In genomic region chr9:131396626-131397025, GRCh38 we compare ENCODE assay signal across 8 cellular contexts. TPM values are rescaled to one million over a fixed set of nuclear protein-coding genes. Genes with fewer than 3 reads are reported as not detected.
A peak's percentile ranks its signal among the peaks of the same experiment; 100 is the strongest.
DNase-seq lines count a peak whose midpoint lies in the region; ATAC-seq and TF ChIP-seq lines count a peak whose summit lies in the region.

No MANE protein-coding gene starts in this region.

- TF ChIP-seq EP300 in upper lobe of left lung (IDR thresholded peaks at IDR 0.05): no peak

- TF ChIP-seq POLR2A in upper lobe of left lung (IDR thresholded peaks at IDR 0.05): no peak

- no peaks in the 10 kb centered on the region for H3K27me3 ChIP-seq in lung (ENCODE audit: control insufficient read depth, insufficient read depth)
- H3K27me3 ChIP-seq in upper lobe of left lung: no peaks in the 10 kb centered on the region

- peak overlapping the region; percentile 30 for H3K4me3 ChIP-seq in astrocyte of the spinal cord (ENCODE audit: low read depth, low read length)
- no peak overlapping the region for H3K4me3 ChIP-seq in lung
- peak overlapping the region in 1 of 4 donors; percentile 24 for H3K4me3 ChIP-seq in upper lobe of left lung

- H3K4me3 Mint-ChIP-seq in activated naive CD4-positive, alpha-beta T cell treated with anti-CD3 and anti-CD28 coated beads, Interleukin-2, amount 50 U/mL, for 24 hours: peak overlapping the region; percentile 89

- in situ Hi-C loops in astrocyte of the spinal cord (cut with HindIII; ENCODE audit: low sequenced_read_pairs): no loop called here

- H3K36me3 ChIP-seq in lung (ENCODE audit: control insufficient read depth in 2 of 2, insufficient read depth in 2 of 2, low read length in 2 of 2) (no peaks in the 10 kb centered on the region), upper lobe of left lung (no peaks in the 10 kb centered on the region)

- TF ChIP-seq CTCF in astrocyte of the spinal cord (IDR thresholded peaks at IDR 0.05; ENCODE audit: low read depth, low read length) (no peak), lung (IDR thresholded peaks at IDR 0.05; ENCODE audit: control extremely low read depth, extremely low read depth) (no peak), upper lobe of left lung (IDR thresholded peaks at IDR 0.05) (no peak)

- ATAC-seq in lung (ENCODE audit: insufficient read depth, low FRiP score) (no peak), upper lobe of left lung (ENCODE audit: low FRiP score in 2 of 2) (no peak), HG03135 (IDR thresholded peaks at IDR 0.05; ENCODE audit: unreplicated experiment) (no peak), HG02973 (IDR thresholded peaks at IDR 0.05; ENCODE audit: unreplicated experiment) (no peak)

- no peaks in the 10 kb centered on the region for H3K9me3 Mint-ChIP-seq in activated naive CD4-positive, alpha-beta T cell treated with anti-CD3 and anti-CD28 coated beads, Interleukin-2, amount 50 U/mL, for 24 hours

- H3K27ac ChIP-seq in lung (ENCODE audit: low read depth in 1 of 2, low read length in 1 of 2) (peak overlapping the region; percentile 64 to 72), upper lobe of left lung (peak overlapping the region; percentile 64 to 99 (median 72))

- no peak for DNase-seq in activated naive CD4-positive, alpha-beta T cell treated with Interleukin-2 at 50 U/mL for 16 hours
- DNase-seq in astrocyte of the spinal cord (ENCODE audit: low read depth, low spot score) (no peak), lung (ENCODE audit: low spot score) (no peak), upper lobe of left lung (no peak), NAMALWA (ENCODE audit: low spot score) (no peak)

- H3K4me1 Mint-ChIP-seq in activated naive CD4-positive, alpha-beta T cell treated with anti-CD3 and anti-CD28 coated beads, Interleukin-2, amount 50 U/mL, for 24 hours: peaks cover 72% of the 10 kb centered on the region

- H3K27ac Mint-ChIP-seq in activated naive CD4-positive, alpha-beta T cell treated with anti-CD3 and anti-CD28 coated beads, Interleukin-2, amount 50 U/mL, for 24 hours: peak overlapping the region; percentile 77

- H3K27me3 Mint-ChIP-seq in activated naive CD4-positive, alpha-beta T cell treated with anti-CD3 and anti-CD28 coated beads, Interleukin-2, amount 50 U/mL, for 24 hours: no peaks in the 10 kb centered on the region

- H3K4me1 ChIP-seq in lung (ENCODE audit: control insufficient read depth in 2 of 2, insufficient read depth in 2 of 2, low read length in 2 of 2) (peaks cover 34 to 35% of the 10 kb centered on the region in 2 donors), upper lobe of left lung (peaks cover 57 to 70% (median 65%) of the 10 kb centered on the region in 4 donors)

- 61 to 63% methylated on average over 3 of the region's 3 CpGs for WGBS in lung, 2 donors
- 50 to 58% methylated on average over 3 of the region's 3 CpGs for WGBS in upper lobe of left lung, 2 donors

- H3K36me3 Mint-ChIP-seq in activated naive CD4-positive, alpha-beta T cell treated with anti-CD3 and anti-CD28 coated beads, Interleukin-2, amount 50 U/mL, for 24 hours: no peaks in the 10 kb centered on the region

- no peaks in the 10 kb centered on the region for H3K9me3 ChIP-seq in lung (ENCODE audit: control insufficient read depth in 2 of 2, insufficient read depth in 1 of 2, low read length in 1 of 2)
- H3K9me3 ChIP-seq in upper lobe of left lung: no peaks in the 10 kb centered on the region

RNA-seq across cellular contexts. Expression of gene PRRC2B, which starts 2.7 kb away (rescaled TPM):
- total RNA-seq in lung (100 to 1,000 TPM; 124 to 171 TPM), upper lobe of left lung (100 to 1,000 TPM; 114 to 348 (median 186) TPM)
- 10 to 100 TPM; 39.4 to 59.0 TPM for polyA plus RNA-seq in lung
